14 cellular contexts compared by ENCODE assay signal in the genomic region with DNA sequence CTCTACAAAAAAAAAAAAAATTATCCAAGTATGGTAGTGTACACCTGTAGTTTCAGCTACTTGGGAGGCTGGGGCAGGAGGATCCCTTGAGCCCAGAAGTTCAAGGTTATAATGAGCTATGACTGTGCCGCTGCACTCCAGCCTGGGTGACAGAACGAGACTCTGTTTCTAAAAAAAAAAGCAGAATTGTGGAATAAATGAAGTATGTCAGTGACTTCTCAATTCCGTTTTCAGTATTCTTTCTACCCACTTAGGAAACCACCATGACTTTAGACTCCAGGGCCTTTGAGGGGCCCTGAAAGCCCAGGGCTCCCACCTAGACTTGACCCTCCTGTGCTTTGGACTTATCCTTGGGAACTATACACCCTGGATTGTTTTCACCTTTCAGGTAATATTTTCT. TPM values are rescaled to one million over a fixed set of nuclear protein-coding genes. Genes with fewer than 3 reads are reported as not detected.
DNase-seq lines count a peak whose midpoint lies in the region; ATAC-seq and TF ChIP-seq lines count a peak whose summit lies in the region.
"Had no signal": no experiment of that assay in that cellular context is flagged by ENCODE, and none has a peak within 500 bp of the region (broad histone marks: within the 10 kb centered on the region; RNA-seq: fewer than 3 reads in every experiment).

No MANE protein-coding gene starts in this region.

- H3K27ac Mint-ChIP-seq in stimulated activated effector memory CD8-positive, alpha-beta T cell treated with anti-CD3 and anti-CD28 coated beads, Interleukin-12 subunit alpha, Interleukin-12 subunit beta, amount 100 ng/mL, for 72 hours: no peak overlapping the region
- no peak overlapping the region for H3K27ac Mint-ChIP-seq in Calu3 (ENCODE audit: unreplicated experiment)
- H3K27ac Mint-ChIP-seq in activated T-helper 1 cell treated with anti-CD3 and anti-CD28 coated beads, Interleukin-12 subunit alpha, Interleukin-12 subunit beta, Interleukin-2, Interleukin-4 antibody, amounts not matched to agents 30 ng/mL and 10 ng/mL and 1 ng/mL, durations not matched to agents 14 hours and 24 hours and 36 hours: no peak overlapping the region

- DNase-seq in CD1c-positive myeloid dendritic cell (ENCODE audit: extremely low spot score) (peak; percentile 54), left ventricle myocardium superior (no peak), Calu3 (no peak)
- no peak for DNase-seq in stimulated activated effector memory CD8-positive, alpha-beta T cell treated with anti-CD3 and anti-CD28 coated beads, Interleukin-12 subunit alpha, Interleukin-12 subunit beta, amount 100 ng/mL, for 72 hours (ENCODE audit: low spot score in 2 of 2)
- no peak for DNase-seq in activated T-helper 1 cell treated with anti-CD3 and anti-CD28 coated beads, Interleukin-12 subunit alpha, Interleukin-12 subunit beta, Interleukin-2, Interleukin-4 antibody, amounts not matched to agents 30 ng/mL and 10 ng/mL and 1 ng/mL, durations not matched to agents 14 hours and 24 hours and 36 hours (ENCODE audit: low spot score)
- DNase-seq: amniotic stem cell; effector CD8-positive, alpha-beta T cell; EL; H7; NCI-H2081; stimulated activated CD4-positive, alpha-beta T cell treated with anti-CD3 and anti-CD28 coated beads, Interleukin-12 subunit alpha, Interleukin-12 subunit beta, amount 100 ng/mL, for 4 hours had no signal

- intact Hi-C loops in left ventricle myocardium superior (cut with micrococcal nuclease): loop anchor here (10.0 kb wide), 1 partner anchor 210 kb away; a partner anchor contains a TSS
- intact Hi-C loops in Calu3 (cut with micrococcal nuclease; ENCODE audit: unreplicated experiment): no loop called here
- intact Hi-C loops in activated T-helper 1 cell treated with anti-CD3 and anti-CD28 coated beads, Interleukin-12 subunit alpha, Interleukin-12 subunit beta, Interleukin-2, Interleukin-4 antibody, amounts not matched to agents 30 ng/mL and 10 ng/mL and 1 ng/mL, durations not matched to agents 14 hours and 24 hours and 36 hours (cut with micrococcal nuclease): no loop called here

- H3K4me1 Mint-ChIP-seq in stimulated activated effector memory CD8-positive, alpha-beta T cell treated with anti-CD3 and anti-CD28 coated beads, Interleukin-12 subunit alpha, Interleukin-12 subunit beta, amount 100 ng/mL, for 72 hours: peaks cover 7% of the 10 kb centered on the region
- no peaks in the 10 kb centered on the region for H3K4me1 Mint-ChIP-seq in Calu3 (ENCODE audit: low read depth, unreplicated experiment)
- H3K4me1 Mint-ChIP-seq in activated T-helper 1 cell treated with anti-CD3 and anti-CD28 coated beads, Interleukin-12 subunit alpha, Interleukin-12 subunit beta, Interleukin-2, Interleukin-4 antibody, amounts not matched to agents 30 ng/mL and 10 ng/mL and 1 ng/mL, durations not matched to agents 14 hours and 24 hours and 36 hours (ENCODE audit: low read depth): peaks cover 25% of the 10 kb centered on the region

- H3K4me3 Mint-ChIP-seq in stimulated activated effector memory CD8-positive, alpha-beta T cell treated with anti-CD3 and anti-CD28 coated beads, Interleukin-12 subunit alpha, Interleukin-12 subunit beta, amount 100 ng/mL, for 72 hours: no peak overlapping the region
- no peak overlapping the region for H3K4me3 Mint-ChIP-seq in Calu3 (ENCODE audit: low read depth, unreplicated experiment)
- H3K4me3 Mint-ChIP-seq in activated T-helper 1 cell treated with anti-CD3 and anti-CD28 coated beads, Interleukin-12 subunit alpha, Interleukin-12 subunit beta, Interleukin-2, Interleukin-4 antibody, amounts not matched to agents 30 ng/mL and 10 ng/mL and 1 ng/mL, durations not matched to agents 14 hours and 24 hours and 36 hours: no peak overlapping the region

- H3K36me3 Mint-ChIP-seq in stimulated activated effector memory CD8-positive, alpha-beta T cell treated with anti-CD3 and anti-CD28 coated beads, Interleukin-12 subunit alpha, Interleukin-12 subunit beta, amount 100 ng/mL, for 72 hours: no peaks in the 10 kb centered on the region
- no peaks in the 10 kb centered on the region for H3K36me3 Mint-ChIP-seq in Calu3 (ENCODE audit: insufficient read depth, unreplicated experiment)
- no peaks in the 10 kb centered on the region for H3K36me3 Mint-ChIP-seq in activated T-helper 1 cell treated with anti-CD3 and anti-CD28 coated beads, Interleukin-12 subunit alpha, Interleukin-12 subunit beta, Interleukin-2, Interleukin-4 antibody, amounts not matched to agents 30 ng/mL and 10 ng/mL and 1 ng/mL, durations not matched to agents 14 hours and 24 hours and 36 hours (ENCODE audit: low read depth)

- TF ChIP-seq CTCF in Calu3 (IDR thresholded peaks at IDR 0.05; ENCODE audit: unreplicated experiment): no peak

- no TSS peak for BruUV-seq in Calu3 (replicated peaks; lab: Mats Ljungman, UMichigan)

- no peaks in the 10 kb centered on the region for H3K9me3 Mint-ChIP-seq in stimulated activated effector memory CD8-positive, alpha-beta T cell treated with anti-CD3 and anti-CD28 coated beads, Interleukin-12 subunit alpha, Interleukin-12 subunit beta, amount 100 ng/mL, for 72 hours
- no peaks in the 10 kb centered on the region for H3K9me3 Mint-ChIP-seq in Calu3 (ENCODE audit: low read depth, unreplicated experiment)
- no peaks in the 10 kb centered on the region for H3K9me3 Mint-ChIP-seq in activated T-helper 1 cell treated with anti-CD3 and anti-CD28 coated beads, Interleukin-12 subunit alpha, Interleukin-12 subunit beta, Interleukin-2, Interleukin-4 antibody, amounts not matched to agents 30 ng/mL and 10 ng/mL and 1 ng/mL, durations not matched to agents 14 hours and 24 hours and 36 hours

- H3K27me3 Mint-ChIP-seq in Calu3 (ENCODE audit: unreplicated experiment): no peaks in the 10 kb centered on the region
- H3K27me3 Mint-ChIP-seq in activated T-helper 1 cell treated with anti-CD3 and anti-CD28 coated beads, Interleukin-12 subunit alpha, Interleukin-12 subunit beta, Interleukin-2, Interleukin-4 antibody, amounts not matched to agents 30 ng/mL and 10 ng/mL and 1 ng/mL, durations not matched to agents 14 hours and 24 hours and 36 hours (ENCODE audit: insufficient read depth): no peaks in the 10 kb centered on the region

- ATAC-seq in GM18909 (IDR thresholded peaks at IDR 0.05; ENCODE audit: poor library complexity, unreplicated experiment): peak; percentile 45
- peak; percentile 56 for ATAC-seq in HG02610 (IDR thresholded peaks at IDR 0.05; ENCODE audit: unreplicated experiment)
- peak; percentile 45 for ATAC-seq in HG03521 (IDR thresholded peaks at IDR 0.05; ENCODE audit: unreplicated experiment)
- no peak for ATAC-seq in stimulated activated effector memory CD8-positive, alpha-beta T cell treated with anti-CD3 and anti-CD28 coated beads, Interleukin-12 subunit alpha, Interleukin-12 subunit beta, amount 100 ng/mL, for 72 hours
- ATAC-seq in left ventricle myocardium superior: no peak

- CTCF ChIA-PET in Calu3 (lab: Charles Lee): no interaction called here

RNA-seq across cellular contexts. Expression of a gene that starts 6.5 kb away (rescaled TPM):
- total RNA-seq in left ventricle myocardium superior (13.8 TPM), Calu3 (2022) (50.6 and 54.7 TPM in 2 replicates)
- 91.9 and 98.6 TPM in 2 replicates for total RNA-seq in activated T-helper 1 cell treated with anti-CD3 and anti-CD28 coated beads, Interleukin-12 subunit alpha, Interleukin-12 subunit beta, Interleukin-2, Interleukin-4 antibody, amounts not matched to agents 30 ng/mL and 10 ng/mL and 1 ng/mL, durations not matched to agents 14 hours and 24 hours and 36 hours

Comparison
In these comparisons a context has a peak if more than half of its experiments do, and no peak if none do; other contexts are left out.
1. ATAC-seq: peak in GM18909 (single experiment), HG02610 (single experiment) and HG03521 (single experiment); none in stimulated activated effector memory CD8-positive, alpha-beta T cell treated with anti-CD3 and anti-CD28 coated beads, Interleukin-12 subunit alpha, Interleukin-12 subunit beta, amount 100 ng/mL, for 72 hours (single experiment) and left ventricle myocardium superior (single experiment).